Comparison of ENCODE assay signal across 9 cellular contexts in genomic region chr10:33746176-33746575, GRCh38.
"Had no signal": no experiment of that assay in that cellular context is flagged by ENCODE, and none has a peak within 500 bp of the region (broad histone marks: within the 10 kb centered on the region; RNA-seq: fewer than 3 reads in every experiment).

No MANE protein-coding gene starts in this region.

- H3K4me1 Mint-ChIP-seq: IgD-negative memory B cell had no signal

- H2AFZ ChIP-seq: GM23248 had no signal

- H3K36me3 Mint-ChIP-seq: IgD-negative memory B cell had no signal

- FAIRE-seq: HepG2 had no signal

- H3K9me3 Mint-ChIP-seq: HFFc6 had no signal

- H3K36me3 ChIP-seq: HAP-1 had no signal

- DNase-seq: GM23248, GOT3, H7, HFFc6, KBM-7 had no signal

- H3K9ac ChIP-seq: GM23248 had no signal

- H3K27ac ChIP-seq: GM23248, HL-60 had no signal

- H3K4me3 ChIP-seq: GM23248, HAP-1 had no signal

- H3K4me3 Mint-ChIP-seq: HFFc6, IgD-negative memory B cell had no signal

- H3K27ac Mint-ChIP-seq: HFFc6, IgD-negative memory B cell had no signal

- H3K9me3 ChIP-seq: HAP-1 had no signal

- H3K27me3 Mint-ChIP-seq: IgD-negative memory B cell had no signal
